ENCODE assay signal across 1 cellular context in genomic region chr9:91837982-91838731, GRCh38.
TF ChIP-seq lines count a peak whose summit lies in the region.

No MANE protein-coding gene starts in this region.

TF ChIP-seq in SK-N-SH, 30 proteins besides CTCF, POLR2A, EP300 and RAD21 (continued from another document):
- TF ChIP-seq ZBTB33 (IDR thresholded peaks at IDR 0.05; ENCODE audit: borderline replicate concordance, low read depth), result no peak
